22 cellular contexts compared by ENCODE assay signal in the genomic region with DNA sequence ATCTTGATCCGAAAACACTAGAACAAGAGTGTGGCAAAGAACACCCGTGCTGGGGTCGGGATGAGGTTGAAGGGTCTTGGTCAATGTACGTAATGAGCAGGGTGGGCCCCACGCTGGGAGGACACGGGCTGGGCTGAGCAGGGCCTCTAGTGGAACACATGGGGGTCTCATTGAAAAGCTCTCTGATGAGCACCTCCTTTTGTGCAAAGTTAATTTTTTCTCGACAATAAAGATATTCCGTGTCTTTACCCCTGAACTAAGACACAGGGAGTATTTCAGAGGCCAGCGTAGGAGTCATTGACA. TPM values are rescaled to one million over a fixed set of nuclear protein-coding genes. Genes with fewer than 3 reads are reported as not detected.
DNase-seq lines count a peak whose midpoint lies in the region; ATAC-seq, FAIRE-seq and TF ChIP-seq lines count a peak whose summit lies in the region.
"Had no signal": no experiment of that assay in that cellular context is flagged by ENCODE, and none has a peak within 500 bp of the region (broad histone marks: within the 10 kb centered on the region; RNA-seq: fewer than 3 reads in every experiment).

No MANE protein-coding gene starts in this region.

- H3K27ac ChIP-seq in CD8-positive, alpha-beta T cell (ENCODE audit: low read depth, low read length), result no peak overlapping the region
- H3K27ac ChIP-seq in HEK293 (ENCODE audit: extremely low read depth, low read depth, low read length) (no peak overlapping the region), vagina (no peak overlapping the region)

- no peaks in the 10 kb centered on the region for H3K27me3 Mint-ChIP-seq in CD8-positive, alpha-beta T cell (ENCODE audit: low read depth)
- no peaks in the 10 kb centered on the region for H3K27me3 Mint-ChIP-seq in WTC11 (ENCODE audit: low read depth)
- no peaks in the 10 kb centered on the region for H3K27me3 Mint-ChIP-seq in nephron progenitor cell (ENCODE audit: low read depth, poor library complexity)
- H3K27me3 Mint-ChIP-seq: CD4-positive, alpha-beta memory T cell had no signal

- peak overlapping the region; percentile 27 for H3K27ac Mint-ChIP-seq in CD8-positive, alpha-beta T cell
- H3K27ac Mint-ChIP-seq in WTC11, result no peak overlapping the region
- peak overlapping the region; percentile 85 for H3K27ac Mint-ChIP-seq in nephron progenitor cell
- H3K27ac Mint-ChIP-seq: HFFc6 had no signal

- FAIRE-seq in urothelium cell line (lab: Jason Lieb, UNC), result no peak
- FAIRE-seq: H54 had no signal

- no peaks in the 10 kb centered on the region for H3K4me1 Mint-ChIP-seq in CD8-positive, alpha-beta T cell (ENCODE audit: low read depth)
- H3K4me1 Mint-ChIP-seq in WTC11 (no peaks in the 10 kb centered on the region), nephron progenitor cell (no peaks in the 10 kb centered on the region)

- no peaks in the 10 kb centered on the region for H3K9me3 Mint-ChIP-seq in CD8-positive, alpha-beta T cell
- no peaks in the 10 kb centered on the region for H3K9me3 Mint-ChIP-seq in WTC11
- H3K9me3 Mint-ChIP-seq in nephron progenitor cell, result no peaks in the 10 kb centered on the region
- H3K9me3 Mint-ChIP-seq: CD4-positive, alpha-beta memory T cell; HFFc6 had no signal

- no peak overlapping the region for H3K4me3 ChIP-seq in CD8-positive, alpha-beta T cell (ENCODE audit: low read depth, low read length)
- H3K4me3 ChIP-seq in HEK293 (ENCODE audit: low read depth, low read length) (no peak overlapping the region), vagina (no peak overlapping the region)

- peaks cover 82% of the 10 kb centered on the region for H3K36me3 Mint-ChIP-seq in CD8-positive, alpha-beta T cell
- peaks cover 61% of the 10 kb centered on the region for H3K36me3 Mint-ChIP-seq in WTC11
- H3K36me3 Mint-ChIP-seq in nephron progenitor cell (ENCODE audit: low read depth), result peaks cover 39% of the 10 kb centered on the region

- TF ChIP-seq POLR2A in vagina (IDR thresholded peaks at IDR 0.05), result no peak

- peaks cover 64% of the 10 kb centered on the region for H3K36me3 ChIP-seq in CD8-positive, alpha-beta T cell (ENCODE audit: insufficient read depth, low read length)
- H3K36me3 ChIP-seq in HEK293 (ENCODE audit: control insufficient read depth in 2 of 2, insufficient read depth in 1 of 2, low read length in 2 of 2) (peaks cover 19 to 99% of the 10 kb centered on the region in 2 experiments), vagina (peaks cover 0 to 82% of the 10 kb centered on the region in 2 donors)

- H3K4me3 Mint-ChIP-seq in CD8-positive, alpha-beta T cell, result no peak overlapping the region
- H3K4me3 Mint-ChIP-seq in WTC11 (no peak overlapping the region), nephron progenitor cell (no peak overlapping the region)
- H3K4me3 Mint-ChIP-seq: CD4-positive, alpha-beta memory T cell; HFFc6 had no signal

- DNase-seq in CD8-positive, alpha-beta T cell, result no peak
- DNase-seq in WTC11 (ENCODE audit: low spot score), result no peak
- DNase-seq in nephron progenitor cell, result no peak
- DNase-seq in urothelium cell line (ENCODE audit: low spot score), result no peak
- DNase-seq in vagina (ENCODE audit: extremely low spot score in 2 of 2), result no peak
- DNase-seq: CD4-positive, alpha-beta memory T cell; DMS53; EL; GF-D8; HFFc6; Kasumi-1; NCI-H1417; NCI-H187; NCI-H774; NK-92 treated with Interleukin-12 subunit alpha and Interleukin-12 subunit beta, amount 100 ng/mL, for 24 hours had no signal

- no peaks in the 10 kb centered on the region for H3K9me3 ChIP-seq in CD8-positive, alpha-beta T cell (ENCODE audit: low read length)
- H3K9me3 ChIP-seq in HEK293 (ENCODE audit: control insufficient read depth, insufficient read depth, low read depth, low read length) (no peaks in the 10 kb centered on the region), vagina (no peaks in the 10 kb centered on the region)

- intact Hi-C loops in CD8-positive, alpha-beta T cell (cut with DNase I, micrococcal nuclease), result no loop called here
- intact Hi-C loops in vagina (cut with DNase I), result no loop called here

- POLR2A ChIA-PET in CD8-positive, alpha-beta T cell (lab: Charles Lee), result no interaction called here
- POLR2A ChIA-PET in HEK293 (lab: Yijun Ruan, JAX) (interaction anchor here (0.9 to 1.6 kb wide), 3 partner anchors 8 to 23 kb away, joined by 3 to 6 read pairs (median 4); partner anchors contain the start of gene POMT1), WTC11 (lab: Charles Lee) (no interaction called here)

- no peak for ATAC-seq in CD8-positive, alpha-beta T cell
- ATAC-seq in WTC11, result no peak
- ATAC-seq in HG03521 (IDR thresholded peaks at IDR 0.05; ENCODE audit: unreplicated experiment), result no peak
- no peak for ATAC-seq in GM21529 (IDR thresholded peaks at IDR 0.05; ENCODE audit: unreplicated experiment)

- H3K4me1 ChIP-seq in CD8-positive, alpha-beta T cell (ENCODE audit: insufficient read depth, low read length), result no peaks in the 10 kb centered on the region
- H3K4me1 ChIP-seq in HEK293 (ENCODE audit: control insufficient read depth, insufficient read depth, low read length) (no peaks in the 10 kb centered on the region), vagina (no peaks in the 10 kb centered on the region)

- no peaks in the 10 kb centered on the region for H3K27me3 ChIP-seq in CD8-positive, alpha-beta T cell (ENCODE audit: insufficient read depth, low read length)
- H3K27me3 ChIP-seq in vagina, result no peaks in the 10 kb centered on the region

- TF ChIP-seq CTCF in CD8-positive, alpha-beta T cell (IDR thresholded peaks at IDR 0.05), result no peak
- TF ChIP-seq CTCF in HEK293 (tag by site-specific recombination; IDR thresholded peaks at IDR 0.05) (no peak), WTC11 (IDR thresholded peaks at IDR 0.05) (no peak), nephron progenitor cell (IDR thresholded peaks at IDR 0.05) (no peak), vagina (IDR thresholded peaks at IDR 0.05) (no peak)

- CTCF ChIA-PET in CD8-positive, alpha-beta T cell (lab: Charles Lee), result interaction anchor here (1.0 kb wide), 1 partner anchor 173 kb away, joined by 3 read pairs; no protein-coding TSS in a partner anchor
- CTCF ChIA-PET in HEK293 (lab: Yijun Ruan, JAX), result interaction anchor here (0.5 to 0.9 kb wide), 2 partner anchors 217 to 225 kb away, joined by 3 read pairs; partner anchors contain the start of gene RAPGEF1
- CTCF ChIA-PET in WTC11 (lab: Charles Lee), result interaction anchor here (0.6 to 0.7 kb wide), 2 partner anchors 23 to 187 kb away, joined by 3 read pairs; no protein-coding TSS in a partner anchor

TF ChIP-seq in HEK293, 187 proteins besides CTCF, POLR2A, EP300 and RAD21:
- TF ChIP-seq KLF10 (tag by site-specific recombination; IDR thresholded peaks at IDR 0.05) (no peak), ZFP69B (tag by site-specific recombination; IDR thresholded peaks at IDR 0.05) (peak; percentile 60), ZNF692 (tag by site-specific recombination; IDR thresholded peaks at IDR 0.05) (peak; percentile 61)

TF ChIP-seq in WTC11, 78 proteins besides CTCF, POLR2A, EP300 and RAD21:
- TF ChIP-seq ATF1 (CRISPR knock-in tag; IDR thresholded peaks at IDR 0.05) (peak; percentile 33; the same call in 1 of the 2 replicates), ESRRA (CRISPR knock-in tag; IDR thresholded peaks at IDR 0.05; ENCODE audit: borderline replicate concordance) (no peak)
TF ChIP-seq in WTC11: peak in this region for 1.

RNA-seq across cellular contexts. Expression of gene UCK1, which starts 8.0 kb away (rescaled TPM):
- 10 to 100 TPM; 22.6 to 24.7 TPM for total RNA-seq in CD8-positive, alpha-beta T cell
- total RNA-seq in WTC11 (2021) (28.0 to 30.6 TPM (median 29.6 TPM) in 3 replicates), vagina (37.3 TPM)

RNA-seq across cellular contexts. Expression of gene POMT1, which starts 20.3 kb away (rescaled TPM):
- total RNA-seq in CD8-positive, alpha-beta T cell, result 10 to 100 TPM; 33.9 to 40.8 TPM
- 35.2 to 36.4 TPM (median 36.2 TPM) in 3 replicates for total RNA-seq in WTC11 (2021)
- total RNA-seq in vagina, result 14.5 TPM

RNA-seq across cellular contexts. Expression of gene PRRT1B, which starts 22.3 kb away (rescaled TPM):
- total RNA-seq in CD8-positive, alpha-beta T cell, result not detected
- total RNA-seq in WTC11 (2021) (0.48 to 1.2 TPM (median 0.78 TPM) in 3 replicates), vagina (not detected)
- total RNA-seq: CD4-positive, alpha-beta memory T cell; HFFc6; HT1080; MCF 10A; NCI-H460 had no signal
